ENCODE assay signal across 1 cellular context in genomic region chr4:147617173-147617840, GRCh38.
TF ChIP-seq lines count a peak whose summit lies in the region.

Gene TMEM184C, plus strand, starts transcription at chr4:147617397. Its CDS starts 560 bp downstream, at chr4:147617957.

TF ChIP-seq in K562, 482 proteins besides CTCF, POLR2A, EP300 and RAD21 (continued from another document and continues in another):
- no peak for TF ChIP-seq PBX2 (CRISPR knock-in tag; IDR thresholded peaks at IDR 0.05; ENCODE audit: low read depth)
- TF ChIP-seq PBX2 (tag; conservative IDR thresholded peaks at IDR 0.05; ENCODE audit: low read depth), result no peak
- no peak for TF ChIP-seq SMAD4 (CRISPR knock-in tag; conservative IDR thresholded peaks at IDR 0.05)
- TF ChIP-seq ZNF695 (CRISPR knock-in tag; IDR thresholded peaks at IDR 0.05), result no peak
- no peak for TF ChIP-seq ZNF277 (CRISPR knock-in tag; IDR thresholded peaks at IDR 0.05; ENCODE audit: borderline replicate concordance)
- TF ChIP-seq CREB3L1 (IDR thresholded peaks at IDR 0.05; ENCODE audit: borderline replicate concordance, low read depth), result no peak
- TF ChIP-seq ZC3H8 (IDR thresholded peaks at IDR 0.05), result no peak
- 0 out of 4 replicates have a peak, but pooled peaks of 1 of the 2 experiments have one; percentile 43 for TF ChIP-seq MAZ (CRISPR knock-in tag; conservative IDR thresholded peaks at IDR 0.05 in 1 of 2, IDR thresholded peaks at IDR 0.05 in 1 of 2)
- no peak for TF ChIP-seq CSDE1 (IDR thresholded peaks at IDR 0.05)
- no peak for TF ChIP-seq SNAPC5 (CRISPR knock-in tag; IDR thresholded peaks at IDR 0.05)
- TF ChIP-seq SPI1 (IDR thresholded peaks at IDR 0.05; ENCODE audit: borderline replicate concordance, low read depth, low read length), result peak; percentile 57; the same call in 1 of the 2 replicates
- TF ChIP-seq ZEB2 (IDR thresholded peaks at IDR 0.05), result peak; percentile 67
- no peak for TF ChIP-seq BRF1 (IDR thresholded peaks at IDR 0.05; ENCODE audit: borderline replicate concordance, extremely low read depth, insufficient read length)
- peak; percentile 44 for TF ChIP-seq MAX (CRISPR knock-in tag; IDR thresholded peaks at IDR 0.05)
- no peak for TF ChIP-seq SAFB (IDR thresholded peaks at IDR 0.05; ENCODE audit: borderline replicate concordance, low read depth, low read length)
- TF ChIP-seq KAT7 (CRISPR knock-in tag; IDR thresholded peaks at IDR 0.05; ENCODE audit: borderline replicate concordance), result no peak; the same call in 1 of the 2 replicates
- peak in 1 of 2 experiments; percentile 82; a peak in 1 of 4 replicates for TF ChIP-seq SRF (CRISPR knock-in tag; IDR thresholded peaks at IDR 0.05)
- no peak for TF ChIP-seq FOXK2 (conservative IDR thresholded peaks at IDR 0.05 in 1 of 2, IDR thresholded peaks at IDR 0.05 in 1 of 2; ENCODE audit: low read depth in 2 of 2)
- no peak for TF ChIP-seq LEF1 (IDR thresholded peaks at IDR 0.05)
- no peak for TF ChIP-seq RBM25 (IDR thresholded peaks at IDR 0.05; ENCODE audit: low read depth, low read length, severe bottlenecking)
- no peak for TF ChIP-seq MEF2D (tag; conservative IDR thresholded peaks at IDR 0.05; ENCODE audit: low read depth)
- TF ChIP-seq MCM3 (IDR thresholded peaks at IDR 0.05), result no peak
- TF ChIP-seq CREM (IDR thresholded peaks at IDR 0.05; ENCODE audit: low read depth), result peak; percentile 49
- 0 out of 2 replicates have a peak, but pooled peaks have one; percentile 54 for TF ChIP-seq ARID4B (CRISPR knock-in tag; IDR thresholded peaks at IDR 0.05)
- TF ChIP-seq MAFG (tag; conservative IDR thresholded peaks at IDR 0.05), result no peak
- no peak for TF ChIP-seq BRCA1 (IDR thresholded peaks at IDR 0.05)
- TF ChIP-seq BRCA1 (CRISPR knock-in tag; IDR thresholded peaks at IDR 0.05), result no peak
- TF ChIP-seq CEBPB (tag; IDR thresholded peaks at IDR 0.05), result peak; percentile 74
- no peak for TF ChIP-seq CHD4 (IDR thresholded peaks at IDR 0.05; ENCODE audit: insufficient read depth, insufficient replicate concordance, low read depth, low read length, poor library complexity, severe bottlenecking)
- no peak for TF ChIP-seq ELK3 (CRISPR knock-in tag; IDR thresholded peaks at IDR 0.05)
- TF ChIP-seq ETV1 (tag; conservative IDR thresholded peaks at IDR 0.05; ENCODE audit: low read depth), result 0 out of 2 replicates have a peak, but pooled peaks have one; percentile 8
- peak; percentile 65 for TF ChIP-seq NFYB (IDR thresholded peaks at IDR 0.05; ENCODE audit: extremely low read depth, insufficient read length)
- peak in 2 of 3 experiments; percentile 43 to 96; a peak in 5 of 6 replicates for TF ChIP-seq ZBTB11 (CRISPR knock-in tag; IDR thresholded peaks at IDR 0.05)
- 0 out of 4 replicates have a peak, but pooled peaks of 1 of the 2 experiments have one; percentile 3 for TF ChIP-seq RCOR1 (IDR thresholded peaks at IDR 0.05; ENCODE audit: borderline replicate concordance in 1 of 2, low read depth in 2 of 2, low read length in 2 of 2)
- TF ChIP-seq FOXA3 (CRISPR knock-in tag; conservative IDR thresholded peaks at IDR 0.05 in 1 of 2, IDR thresholded peaks at IDR 0.05 in 1 of 2), result no peak
- TF ChIP-seq NBN (IDR thresholded peaks at IDR 0.05; ENCODE audit: low read depth), result no peak
- TF ChIP-seq NRF1 (conservative IDR thresholded peaks at IDR 0.05 in 1 of 2, IDR thresholded peaks at IDR 0.05 in 1 of 2), result peak; percentile 70 to 71
- no peak for TF ChIP-seq PRPF4 (IDR thresholded peaks at IDR 0.05; ENCODE audit: insufficient read depth, low read depth, low read length, poor library complexity, severe bottlenecking)
- TF ChIP-seq ZNF23 (CRISPR knock-in tag; IDR thresholded peaks at IDR 0.05), result no peak
- no peak for TF ChIP-seq MEIS2 (IDR thresholded peaks at IDR 0.05; ENCODE audit: partially characterized antibody)
- TF ChIP-seq SMAD1 (IDR thresholded peaks at IDR 0.05; ENCODE audit: low read depth, low read length, partially characterized antibody), result no peak
- peak; percentile 79 for TF ChIP-seq L3MBTL2 (IDR thresholded peaks at IDR 0.05)
- TF ChIP-seq SP1 (CRISPR knock-in tag; IDR thresholded peaks at IDR 0.05), result peak; percentile 72
- no peak for TF ChIP-seq GATA2 (CRISPR knock-in tag; IDR thresholded peaks at IDR 0.05)
- peak; percentile 37; the same call in 1 of the 2 replicates for TF ChIP-seq LCOR (CRISPR knock-in tag; IDR thresholded peaks at IDR 0.05)
- TF ChIP-seq MECOM (CRISPR knock-in tag; IDR thresholded peaks at IDR 0.05), result no peak
- TF ChIP-seq SREBF1 (IDR thresholded peaks at IDR 0.05; ENCODE audit: borderline replicate concordance, low read depth, low read length), result no peak
- no peak; the same call in 1 of the 2 replicates for TF ChIP-seq ESRRA (IDR thresholded peaks at IDR 0.05; ENCODE audit: borderline replicate concordance, low read depth)
- TF ChIP-seq HCFC1 (IDR thresholded peaks at IDR 0.05; ENCODE audit: low read depth, low read length), result peak; percentile 53
- TF ChIP-seq MYBL2 (IDR thresholded peaks at IDR 0.05; ENCODE audit: low read depth), result no peak
- TF ChIP-seq MYBL2 (CRISPR knock-in tag; IDR thresholded peaks at IDR 0.05; ENCODE audit: borderline replicate concordance), result no peak
- TF ChIP-seq PTBP1 (IDR thresholded peaks at IDR 0.05; ENCODE audit: low read depth, low read length), result no peak
- TF ChIP-seq ZFX (CRISPR knock-in tag; IDR thresholded peaks at IDR 0.05), result peak; percentile 81
- TF ChIP-seq C11orf30 (IDR thresholded peaks at IDR 0.05; ENCODE audit: low read depth), result peak; percentile 88
- peak; percentile 85 for TF ChIP-seq NCOA1 (IDR thresholded peaks at IDR 0.05; ENCODE audit: low read depth)
- TF ChIP-seq TFE3 (CRISPR knock-in tag; IDR thresholded peaks at IDR 0.05), result no peak
- peak; percentile 52 for TF ChIP-seq TAF1 (IDR thresholded peaks at IDR 0.05; ENCODE audit: control insufficient read depth, extremely low read depth, insufficient read depth, low read length, severe bottlenecking)
